Comparison of ENCODE assay signal across 14 cellular contexts in genomic region chr3:64152676-64153466, GRCh38.
"Had no signal": no experiment of that assay in that cellular context is flagged by ENCODE, and none has a peak within 500 bp of the region (broad histone marks: within the 10 kb centered on the region; RNA-seq: fewer than 3 reads in every experiment).

No MANE protein-coding gene starts in this region.

- FAIRE-seq: endothelial cell of umbilical vein had no signal

- ATAC-seq: activated CD4-positive, CD25-positive, alpha-beta regulatory T cell treated with anti-CD3 and anti-CD28 coated beads, Interleukin-2, amount 50 U/mL, for 24 hours; activated naive CD8-positive, alpha-beta T cell treated with anti-CD3 and anti-CD28 coated beads, Interleukin-2, amount 50 U/mL, for 24 hours; activated T-cell treated with anti-CD3 and anti-CD28 coated beads, Interleukin-2, amount 50 U/mL, for 72 hours; naive thymus-derived CD4-positive, alpha-beta T cell; stimulated activated effector memory CD8-positive, alpha-beta T cell treated with anti-CD3 and anti-CD28 coated beads, Interleukin-12 subunit alpha, Interleukin-12 subunit beta, amount 100 ng/mL, for 72 hours had no signal

- H3K9me3 Mint-ChIP-seq: activated CD4-positive, alpha-beta memory T cell treated with anti-CD3 and anti-CD28 coated beads, Interleukin-2, amount 10 ng/mL, durations not matched to agents 7 days and 5 days; activated naive CD8-positive, alpha-beta T cell treated with anti-CD3 and anti-CD28 coated beads, Interleukin-2, amount 50 U/mL, for 24 hours; activated T-cell treated with anti-CD3 and anti-CD28 coated beads, Interleukin-2, amount 50 U/mL, for 72 hours; naive thymus-derived CD4-positive, alpha-beta T cell; stimulated activated effector memory CD8-positive, alpha-beta T cell treated with anti-CD3 and anti-CD28 coated beads, Interleukin-12 subunit alpha, Interleukin-12 subunit beta, amount 100 ng/mL, for 72 hours; T-helper 2 cell treated with Interferon-gamma antibody and Interleukin-4, amounts not matched to agents 5 μg/mL and 100 μg/mL, for 36 hours had no signal

- H3K4me3 ChIP-seq: colonic mucosa, right atrium auricular region had no signal

- H3K36me3 Mint-ChIP-seq: naive thymus-derived CD4-positive, alpha-beta T cell; stimulated activated effector memory CD8-positive, alpha-beta T cell treated with anti-CD3 and anti-CD28 coated beads, Interleukin-12 subunit alpha, Interleukin-12 subunit beta, amount 100 ng/mL, for 72 hours had no signal

- H3K4me1 Mint-ChIP-seq: activated CD4-positive, alpha-beta memory T cell treated with anti-CD3 and anti-CD28 coated beads, Interleukin-2, amount 10 ng/mL, durations not matched to agents 7 days and 5 days; activated naive CD8-positive, alpha-beta T cell treated with anti-CD3 and anti-CD28 coated beads, Interleukin-2, amount 50 U/mL, for 24 hours; naive thymus-derived CD4-positive, alpha-beta T cell; stimulated activated effector memory CD8-positive, alpha-beta T cell treated with anti-CD3 and anti-CD28 coated beads, Interleukin-12 subunit alpha, Interleukin-12 subunit beta, amount 100 ng/mL, for 72 hours had no signal

- H3K4me3 Mint-ChIP-seq: activated CD4-positive, alpha-beta memory T cell treated with anti-CD3 and anti-CD28 coated beads, Interleukin-2, amount 10 ng/mL, durations not matched to agents 7 days and 5 days; activated naive CD8-positive, alpha-beta T cell treated with anti-CD3 and anti-CD28 coated beads, Interleukin-2, amount 50 U/mL, for 24 hours; activated T-cell treated with anti-CD3 and anti-CD28 coated beads, Interleukin-2, amount 50 U/mL, for 72 hours; naive thymus-derived CD4-positive, alpha-beta T cell; stimulated activated effector memory CD8-positive, alpha-beta T cell treated with anti-CD3 and anti-CD28 coated beads, Interleukin-12 subunit alpha, Interleukin-12 subunit beta, amount 100 ng/mL, for 72 hours; T-helper 2 cell treated with Interferon-gamma antibody and Interleukin-4, amounts not matched to agents 5 μg/mL and 100 μg/mL, for 36 hours; type B pancreatic cell had no signal

- H3K27ac ChIP-seq: colonic mucosa had no signal

- H3K27ac Mint-ChIP-seq: activated CD4-positive, alpha-beta memory T cell treated with anti-CD3 and anti-CD28 coated beads, Interleukin-2, amount 10 ng/mL, durations not matched to agents 7 days and 5 days; activated naive CD8-positive, alpha-beta T cell treated with anti-CD3 and anti-CD28 coated beads, Interleukin-2, amount 50 U/mL, for 24 hours; activated T-cell treated with anti-CD3 and anti-CD28 coated beads, Interleukin-2, amount 50 U/mL, for 72 hours; naive thymus-derived CD4-positive, alpha-beta T cell; stimulated activated effector memory CD8-positive, alpha-beta T cell treated with anti-CD3 and anti-CD28 coated beads, Interleukin-12 subunit alpha, Interleukin-12 subunit beta, amount 100 ng/mL, for 72 hours; T-helper 2 cell treated with Interferon-gamma antibody and Interleukin-4, amounts not matched to agents 5 μg/mL and 100 μg/mL, for 36 hours had no signal

- DNase-seq: activated CD4-positive, alpha-beta memory T cell treated with anti-CD3 and anti-CD28 coated beads, Interleukin-2, amount 10 ng/mL, durations not matched to agents 7 days and 5 days; activated naive CD4-positive, alpha-beta T cell; activated naive CD8-positive, alpha-beta T cell treated with anti-CD3 and anti-CD28 coated beads, Interleukin-2, amount 50 U/mL, for 24 hours; activated T-cell treated with anti-CD3 and anti-CD28 coated beads, Interleukin-2, amount 50 U/mL, for 72 hours; colonic mucosa; naive thymus-derived CD4-positive, alpha-beta T cell; posterior cingulate gyrus; SW 1271 had no signal

- H3K9me3 ChIP-seq: colonic mucosa had no signal

- H3K27me3 Mint-ChIP-seq: activated CD4-positive, alpha-beta memory T cell treated with anti-CD3 and anti-CD28 coated beads, Interleukin-2, amount 10 ng/mL, durations not matched to agents 7 days and 5 days; activated naive CD8-positive, alpha-beta T cell treated with anti-CD3 and anti-CD28 coated beads, Interleukin-2, amount 50 U/mL, for 24 hours; type B pancreatic cell had no signal
